1 cellular context compared by ENCODE assay signal in the genomic region with DNA sequence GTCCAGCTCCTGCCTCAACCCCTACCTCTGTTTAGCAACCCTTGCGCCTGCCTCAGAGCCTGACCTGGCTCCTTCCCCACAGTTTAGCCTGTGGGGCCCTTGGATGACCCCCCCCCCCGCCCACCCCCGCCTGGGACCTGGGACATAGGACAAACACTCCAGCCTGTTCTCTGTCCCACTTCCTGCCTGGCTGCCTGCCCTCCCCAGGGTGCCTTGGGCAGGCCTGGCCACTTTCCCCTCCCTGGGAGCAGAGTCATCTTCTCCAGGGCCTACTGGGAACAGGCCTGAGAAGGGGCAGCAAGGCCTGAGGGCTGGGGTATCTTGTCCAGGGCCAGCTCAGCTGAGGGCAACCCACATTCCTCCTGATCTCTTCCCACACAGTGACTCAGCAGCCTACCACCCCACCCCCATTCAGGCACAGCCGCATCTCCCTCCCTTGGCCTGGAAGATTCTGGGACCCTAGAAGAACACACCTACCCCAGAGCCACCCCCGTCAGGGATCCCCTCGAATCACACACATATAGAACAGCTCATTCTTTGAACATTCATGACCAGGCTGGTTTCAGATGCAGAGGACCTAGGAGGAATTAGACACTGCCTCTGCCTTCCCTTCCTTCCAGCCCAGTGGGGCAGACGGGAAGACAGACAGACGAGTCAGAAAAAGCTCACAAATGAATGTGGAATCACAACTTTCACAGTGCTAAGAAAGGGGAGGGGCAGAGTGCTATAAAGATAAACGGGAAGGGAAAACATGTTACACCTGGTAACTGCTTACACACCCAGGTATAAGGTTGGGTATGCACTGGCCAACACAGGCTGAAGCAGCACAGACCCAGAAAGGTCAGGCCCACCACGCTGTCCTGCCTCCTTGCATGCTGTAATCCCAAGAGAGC.
TF ChIP-seq lines count a peak whose summit lies in the region.

No MANE protein-coding gene starts in this region.

TF ChIP-seq in K562, 482 proteins besides CTCF, POLR2A, EP300 and RAD21 (continued from another document and continues in another):
- TF ChIP-seq, protein P1, sequence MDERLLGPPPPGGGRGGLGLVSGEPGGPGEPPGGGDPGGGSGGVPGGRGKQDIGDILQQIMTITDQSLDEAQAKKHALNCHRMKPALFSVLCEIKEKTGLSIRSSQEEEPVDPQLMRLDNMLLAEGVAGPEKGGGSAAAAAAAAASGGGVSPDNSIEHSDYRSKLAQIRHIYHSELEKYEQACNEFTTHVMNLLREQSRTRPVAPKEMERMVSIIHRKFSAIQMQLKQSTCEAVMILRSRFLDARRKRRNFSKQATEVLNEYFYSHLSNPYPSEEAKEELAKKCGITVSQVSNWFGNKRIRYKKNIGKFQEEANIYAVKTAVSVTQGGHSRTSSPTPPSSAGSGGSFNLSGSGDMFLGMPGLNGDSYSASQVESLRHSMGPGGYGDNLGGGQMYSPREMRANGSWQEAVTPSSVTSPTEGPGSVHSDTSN (CRISPR knock-in tag; IDR thresholded peaks at IDR 0.05; ENCODE audit: low read depth) = no peak
- TF ChIP-seq, protein P1 (tag; conservative IDR thresholded peaks at IDR 0.05; ENCODE audit: low read depth) = no peak
- TF ChIP-seq KLF6 (CRISPR knock-in tag; IDR thresholded peaks at IDR 0.05; ENCODE audit: borderline replicate concordance) (no peak), NCOA2 (IDR thresholded peaks at IDR 0.05; ENCODE audit: partially characterized antibody in 2 of 2) (no peak), NR1H2 (CRISPR knock-in tag; IDR thresholded peaks at IDR 0.05) (no peak), ASH1L (IDR thresholded peaks at IDR 0.05; ENCODE audit: borderline replicate concordance, low read depth, partially characterized antibody) (no peak), RBM17 (IDR thresholded peaks at IDR 0.05; ENCODE audit: borderline replicate concordance, low read depth, low read length) (no peak), SMAD3 (CRISPR knock-in tag; conservative IDR thresholded peaks at IDR 0.05) (no peak), ZNF24 (IDR thresholded peaks at IDR 0.05) (no peak), SMC3 (conservative IDR thresholded peaks at IDR 0.05; ENCODE audit: insufficient read depth, low read depth, low read length) (no peak), ZNF165 (CRISPR knock-in tag; IDR thresholded peaks at IDR 0.05; ENCODE audit: borderline replicate concordance) (no peak), POLR2AphosphoS5 (IDR thresholded peaks at IDR 0.05; ENCODE audit: control insufficient read depth, insufficient read depth, low read depth, low read length) (peak; percentile 25; the same call in 1 of the 2 replicates), ZNF57 (CRISPR knock-in tag; IDR thresholded peaks at IDR 0.05) (no peak), POLR3G (IDR thresholded peaks at IDR 0.05; ENCODE audit: extremely low read depth, insufficient read length, insufficient replicate concordance) (no peak), LEF1 (IDR thresholded peaks at IDR 0.05) (peak; percentile 83), ETS2 (tag; IDR thresholded peaks at IDR 0.05; ENCODE audit: borderline replicate concordance, poor library complexity, severe bottlenecking) (no peak), ETV5 (CRISPR knock-in tag; IDR thresholded peaks at IDR 0.05; ENCODE audit: low read depth) (no peak), PCBP1 (IDR thresholded peaks at IDR 0.05; ENCODE audit: low read depth, low read length, poor library complexity, severe bottlenecking) (no peak), CREM (IDR thresholded peaks at IDR 0.05; ENCODE audit: low read depth) (peak; percentile 46; the same call in 1 of the 2 replicates), RFX5 (IDR thresholded peaks at IDR 0.05; ENCODE audit: low read depth, low read length) (no peak), FUS (optimal IDR thresholded peaks at IDR 0.05; ENCODE audit: low read depth, low read length) (no peak), KDM2B (CRISPR knock-in tag; IDR thresholded peaks at IDR 0.05) (no peak), CBX2 (IDR thresholded peaks at IDR 0.05; ENCODE audit: insufficient read depth, low read length, poor library complexity, severe bottlenecking) (no peak), TAF1 (IDR thresholded peaks at IDR 0.05; ENCODE audit: control insufficient read depth, extremely low read depth, insufficient read depth, low read length, severe bottlenecking) (no peak), SAFB (IDR thresholded peaks at IDR 0.05; ENCODE audit: borderline replicate concordance, low read depth, low read length) (no peak), ILK (tag; IDR thresholded peaks at IDR 0.05; ENCODE audit: borderline replicate concordance, low read depth) (no peak), HSF4 (CRISPR knock-in tag; IDR thresholded peaks at IDR 0.05; ENCODE audit: borderline replicate concordance) (no peak), ZFX (CRISPR knock-in tag; IDR thresholded peaks at IDR 0.05) (peak; percentile 62), HDAC3 (IDR thresholded peaks at IDR 0.05; ENCODE audit: borderline replicate concordance, partially characterized antibody) (no peak)
- TF ChIP-seq, protein P2, sequence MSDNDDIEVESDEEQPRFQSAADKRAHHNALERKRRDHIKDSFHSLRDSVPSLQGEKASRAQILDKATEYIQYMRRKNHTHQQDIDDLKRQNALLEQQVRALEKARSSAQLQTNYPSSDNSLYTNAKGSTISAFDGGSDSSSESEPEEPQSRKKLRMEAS (CRISPR knock-in tag; IDR thresholded peaks at IDR 0.05) = no peak; the same call in 1 of the 2 replicates
- TF ChIP-seq, protein P3, sequence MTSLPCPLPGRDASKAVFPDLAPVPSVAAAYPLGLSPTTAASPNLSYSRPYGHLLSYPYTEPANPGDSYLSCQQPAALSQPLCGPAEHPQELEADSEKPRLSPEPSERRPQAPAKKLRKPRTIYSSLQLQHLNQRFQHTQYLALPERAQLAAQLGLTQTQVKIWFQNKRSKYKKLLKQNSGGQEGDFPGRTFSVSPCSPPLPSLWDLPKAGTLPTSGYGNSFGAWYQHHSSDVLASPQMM (CRISPR knock-in tag; IDR thresholded peaks at IDR 0.05) = no peak
- TF ChIP-seq, protein P4, sequence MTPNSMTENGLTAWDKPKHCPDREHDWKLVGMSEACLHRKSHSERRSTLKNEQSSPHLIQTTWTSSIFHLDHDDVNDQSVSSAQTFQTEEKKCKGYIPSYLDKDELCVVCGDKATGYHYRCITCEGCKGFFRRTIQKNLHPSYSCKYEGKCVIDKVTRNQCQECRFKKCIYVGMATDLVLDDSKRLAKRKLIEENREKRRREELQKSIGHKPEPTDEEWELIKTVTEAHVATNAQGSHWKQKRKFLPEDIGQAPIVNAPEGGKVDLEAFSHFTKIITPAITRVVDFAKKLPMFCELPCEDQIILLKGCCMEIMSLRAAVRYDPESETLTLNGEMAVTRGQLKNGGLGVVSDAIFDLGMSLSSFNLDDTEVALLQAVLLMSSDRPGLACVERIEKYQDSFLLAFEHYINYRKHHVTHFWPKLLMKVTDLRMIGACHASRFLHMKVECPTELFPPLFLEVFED (CRISPR knock-in tag; conservative IDR thresholded peaks at IDR 0.05) = no peak
- TF ChIP-seq, protein P5, sequence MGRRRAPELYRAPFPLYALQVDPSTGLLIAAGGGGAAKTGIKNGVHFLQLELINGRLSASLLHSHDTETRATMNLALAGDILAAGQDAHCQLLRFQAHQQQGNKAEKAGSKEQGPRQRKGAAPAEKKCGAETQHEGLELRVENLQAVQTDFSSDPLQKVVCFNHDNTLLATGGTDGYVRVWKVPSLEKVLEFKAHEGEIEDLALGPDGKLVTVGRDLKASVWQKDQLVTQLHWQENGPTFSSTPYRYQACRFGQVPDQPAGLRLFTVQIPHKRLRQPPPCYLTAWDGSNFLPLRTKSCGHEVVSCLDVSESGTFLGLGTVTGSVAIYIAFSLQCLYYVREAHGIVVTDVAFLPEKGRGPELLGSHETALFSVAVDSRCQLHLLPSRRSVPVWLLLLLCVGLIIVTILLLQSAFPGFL (CRISPR knock-in tag; IDR thresholded peaks at IDR 0.05) = no peak
- TF ChIP-seq, protein P6, sequence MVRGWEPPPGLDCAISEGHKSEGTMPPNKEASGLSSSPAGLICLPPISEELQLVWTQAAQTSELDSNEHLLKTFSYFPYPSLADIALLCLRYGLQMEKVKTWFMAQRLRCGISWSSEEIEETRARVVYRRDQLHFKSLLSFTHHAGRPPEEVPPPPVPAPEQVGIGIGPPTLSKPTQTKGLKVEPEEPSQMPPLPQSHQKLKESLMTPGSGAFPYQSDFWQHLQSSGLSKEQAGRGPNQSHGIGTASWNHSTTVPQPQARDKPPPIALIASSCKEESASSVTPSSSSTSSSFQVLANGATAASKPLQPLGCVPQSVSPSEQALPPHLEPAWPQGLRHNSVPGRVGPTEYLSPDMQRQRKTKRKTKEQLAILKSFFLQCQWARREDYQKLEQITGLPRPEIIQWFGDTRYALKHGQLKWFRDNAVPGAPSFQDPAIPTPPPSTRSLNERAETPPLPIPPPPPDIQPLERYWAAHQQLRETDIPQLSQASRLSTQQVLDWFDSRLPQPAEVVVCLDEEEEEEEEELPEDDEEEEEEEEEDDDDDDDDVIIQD (CRISPR knock-in tag; IDR thresholded peaks at IDR 0.05) = no peak
- TF ChIP-seq, protein P7, sequence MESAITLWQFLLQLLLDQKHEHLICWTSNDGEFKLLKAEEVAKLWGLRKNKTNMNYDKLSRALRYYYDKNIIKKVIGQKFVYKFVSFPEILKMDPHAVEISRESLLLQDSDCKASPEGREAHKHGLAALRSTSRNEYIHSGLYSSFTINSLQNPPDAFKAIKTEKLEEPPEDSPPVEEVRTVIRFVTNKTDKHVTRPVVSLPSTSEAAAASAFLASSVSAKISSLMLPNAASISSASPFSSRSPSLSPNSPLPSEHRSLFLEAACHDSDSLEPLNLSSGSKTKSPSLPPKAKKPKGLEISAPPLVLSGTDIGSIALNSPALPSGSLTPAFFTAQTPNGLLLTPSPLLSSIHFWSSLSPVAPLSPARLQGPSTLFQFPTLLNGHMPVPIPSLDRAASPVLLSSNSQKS (CRISPR knock-in tag; IDR thresholded peaks at IDR 0.05) = no peak
- TF ChIP-seq, protein P8, sequence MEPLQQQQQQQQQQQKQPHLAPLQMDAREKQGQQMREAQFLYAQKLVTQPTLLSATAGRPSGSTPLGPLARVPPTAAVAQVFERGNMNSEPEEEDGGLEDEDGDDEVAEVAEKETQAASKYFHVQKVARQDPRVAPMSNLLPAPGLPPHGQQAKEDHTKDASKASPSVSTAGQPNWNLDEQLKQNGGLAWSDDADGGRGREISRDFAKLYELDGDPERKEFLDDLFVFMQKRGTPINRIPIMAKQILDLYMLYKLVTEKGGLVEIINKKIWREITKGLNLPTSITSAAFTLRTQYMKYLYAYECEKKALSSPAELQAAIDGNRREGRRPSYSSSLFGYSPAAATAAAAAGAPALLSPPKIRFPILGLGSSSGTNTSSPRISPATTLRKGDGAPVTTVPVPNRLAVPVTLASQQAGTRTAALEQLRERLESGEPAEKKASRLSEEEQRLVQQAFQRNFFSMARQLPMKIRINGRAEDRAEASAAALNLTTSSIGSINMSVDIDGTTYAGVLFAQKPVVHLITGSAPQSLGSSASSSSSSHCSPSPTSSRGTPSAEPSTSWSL (CRISPR knock-in tag; IDR thresholded peaks at IDR 0.05; ENCODE audit: borderline replicate concordance) = no peak
- TF ChIP-seq, protein P9, sequence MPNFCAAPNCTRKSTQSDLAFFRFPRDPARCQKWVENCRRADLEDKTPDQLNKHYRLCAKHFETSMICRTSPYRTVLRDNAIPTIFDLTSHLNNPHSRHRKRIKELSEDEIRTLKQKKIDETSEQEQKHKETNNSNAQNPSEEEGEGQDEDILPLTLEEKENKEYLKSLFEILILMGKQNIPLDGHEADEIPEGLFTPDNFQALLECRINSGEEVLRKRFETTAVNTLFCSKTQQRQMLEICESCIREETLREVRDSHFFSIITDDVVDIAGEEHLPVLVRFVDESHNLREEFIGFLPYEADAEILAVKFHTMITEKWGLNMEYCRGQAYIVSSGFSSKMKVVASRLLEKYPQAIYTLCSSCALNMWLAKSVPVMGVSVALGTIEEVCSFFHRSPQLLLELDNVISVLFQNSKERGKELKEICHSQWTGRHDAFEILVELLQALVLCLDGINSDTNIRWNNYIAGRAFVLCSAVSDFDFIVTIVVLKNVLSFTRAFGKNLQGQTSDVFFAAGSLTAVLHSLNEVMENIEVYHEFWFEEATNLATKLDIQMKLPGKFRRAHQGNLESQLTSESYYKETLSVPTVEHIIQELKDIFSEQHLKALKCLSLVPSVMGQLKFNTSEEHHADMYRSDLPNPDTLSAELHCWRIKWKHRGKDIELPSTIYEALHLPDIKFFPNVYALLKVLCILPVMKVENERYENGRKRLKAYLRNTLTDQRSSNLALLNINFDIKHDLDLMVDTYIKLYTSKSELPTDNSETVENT (CRISPR knock-in tag; IDR thresholded peaks at IDR 0.05) = no peak
